ENCODE assay signal across 7 cellular contexts in genomic region chr5:116945613-116946382, GRCh38.
A peak's percentile ranks its signal among the peaks of the same experiment; 100 is the strongest.
DNase-seq lines count a peak whose midpoint lies in the region; TF ChIP-seq lines count a peak whose summit lies in the region.
"Not testable (repeated sequence)": the region's sequence is repeated elsewhere in the genome, so short reads cannot be mapped to it uniquely, and the experiment has no call there.

No MANE protein-coding gene starts in this region.

- DNase-seq in OCI-M1 (lab: John Stamatoyannopoulos, UW): peak; percentile 0
- DNase-seq in activated naive CD8-positive, alpha-beta T cell treated with anti-CD3 and anti-CD28 coated beads for 36 hours; glutamatergic neuron; type B pancreatic cell (ENCODE audit: extremely low spot score, unreplicated experiment): not testable (repeated sequence)
- DNase-seq in islet precursor cell: peak; percentile 68

- not testable (repeated sequence) for H3K4me3 ChIP-seq in HUES48 (ENCODE audit: low read depth, low read length)

- peak overlapping the region; percentile 11; the same call in 1 of the 2 replicates for H3K9ac ChIP-seq in ES-I3 (ENCODE audit: low read depth, low read length)
- H3K9ac ChIP-seq in HUES48 (ENCODE audit: low read depth, low read length): not testable (repeated sequence)

- not testable (repeated sequence) for H3K36me3 ChIP-seq in ES-I3 (ENCODE audit: insufficient read depth, low read length); HUES48 (ENCODE audit: control insufficient read depth, insufficient read depth, low read length)

- H3K4me1 ChIP-seq in ES-I3 (ENCODE audit: insufficient read depth, low read length) (peaks cover 43% of the 10 kb centered on the region), HUES48 (ENCODE audit: control insufficient read depth, insufficient read depth, low read length) (peaks cover 29% of the 10 kb centered on the region)

- H3K27ac Mint-ChIP-seq in activated naive CD8-positive, alpha-beta T cell treated with anti-CD3 and anti-CD28 coated beads for 36 hours: peak overlapping the region; percentile 7
- H3K27ac Mint-ChIP-seq in glutamatergic neuron (ENCODE audit: unreplicated experiment) (peak overlapping the region; percentile 36), type B pancreatic cell (peak overlapping the region; percentile 76)

- H3K27me3 Mint-ChIP-seq in activated naive CD8-positive, alpha-beta T cell treated with anti-CD3 and anti-CD28 coated beads for 36 hours; glutamatergic neuron (ENCODE audit: unreplicated experiment); type B pancreatic cell: not testable (repeated sequence)

- not testable (repeated sequence) for H3K4me1 Mint-ChIP-seq in activated naive CD8-positive, alpha-beta T cell treated with anti-CD3 and anti-CD28 coated beads for 36 hours; type B pancreatic cell (ENCODE audit: unreplicated experiment)
- H3K4me1 Mint-ChIP-seq in glutamatergic neuron (ENCODE audit: low read depth, unreplicated experiment): peaks cover 15% of the 10 kb centered on the region

- not testable (repeated sequence) for H3K4me3 Mint-ChIP-seq in activated naive CD8-positive, alpha-beta T cell treated with anti-CD3 and anti-CD28 coated beads for 36 hours; glutamatergic neuron (ENCODE audit: unreplicated experiment); type B pancreatic cell

- not testable (repeated sequence) for H3K36me3 Mint-ChIP-seq in activated naive CD8-positive, alpha-beta T cell treated with anti-CD3 and anti-CD28 coated beads for 36 hours; glutamatergic neuron (ENCODE audit: unreplicated experiment); type B pancreatic cell

- not testable (repeated sequence) for H3K9me3 Mint-ChIP-seq in activated naive CD8-positive, alpha-beta T cell treated with anti-CD3 and anti-CD28 coated beads for 36 hours; glutamatergic neuron (ENCODE audit: unreplicated experiment)
- peaks cover 29% of the 10 kb centered on the region for H3K9me3 Mint-ChIP-seq in type B pancreatic cell

- H3K27ac ChIP-seq in HUES48 (ENCODE audit: low read depth, low read length): peak overlapping the region; percentile 46

- not testable (repeated sequence) for H3K9me3 ChIP-seq in ES-I3 (ENCODE audit: control insufficient read depth, insufficient read depth, low read length); HUES48 (ENCODE audit: control insufficient read depth, insufficient read depth, low read length)

- TF ChIP-seq CTCF in glutamatergic neuron (IDR thresholded peaks at IDR 0.05; ENCODE audit: partially characterized antibody, unreplicated experiment); type B pancreatic cell (conservative IDR thresholded peaks at IDR 0.05): not testable (repeated sequence)

- H3K27me3 ChIP-seq in HUES48 (ENCODE audit: control insufficient read depth, insufficient read depth, low read length): not testable (repeated sequence)

Comparison
In these comparisons a context has a peak if more than half of its experiments do, and no peak if none do; other contexts are left out.
1. H3K27ac Mint-ChIP-seq: peak in every context shown above with its lines; median percentile 76 in type B pancreatic cell; 36 in glutamatergic neuron; 7 in activated naive CD8-positive, alpha-beta T cell treated with anti-CD3 and anti-CD28 coated beads for 36 hours.